1 cellular context compared by ENCODE assay signal in genomic region chr1:167455786-167456446, GRCh38.
TF ChIP-seq lines count a peak whose summit lies in the region.

No MANE protein-coding gene starts in this region.

TF ChIP-seq in K562, 482 proteins besides CTCF, POLR2A, EP300 and RAD21 (continued from another document):
- TF ChIP-seq U2AF1 (optimal IDR thresholded peaks at IDR 0.05; ENCODE audit: low read depth, low read length) = no peak
- no peak for TF ChIP-seq HMG20A (CRISPR knock-in tag; conservative IDR thresholded peaks at IDR 0.05)
- no peak for TF ChIP-seq ZNF785 (CRISPR knock-in tag; IDR thresholded peaks at IDR 0.05)
TF ChIP-seq in K562: peak in this region for 0.
